In genomic region chr22:27533105-27533504, GRCh38 we compare ENCODE assay signal across 21 cellular contexts.
A peak's percentile ranks its signal among the peaks of the same experiment; 100 is the strongest.
DNase-seq lines count a peak whose midpoint lies in the region; ATAC-seq, FAIRE-seq and TF ChIP-seq lines count a peak whose summit lies in the region.
"Had no signal": no experiment of that assay in that cellular context is flagged by ENCODE, and none has a peak within 500 bp of the region (broad histone marks: within the 10 kb centered on the region; RNA-seq: fewer than 3 reads in every experiment).

No MANE protein-coding gene starts in this region.

- intact Hi-C loops in K562 (cut with micrococcal nuclease): no loop called here

- 0 out of 2 replicates have a peak overlapping the region, but pooled peaks have one; percentile 39 for H2BK12ac ChIP-seq in H1 (ENCODE audit: low read depth, low read length)

- H3K4me1 ChIP-seq in K562 (replicated peaks in 1 of 2; ENCODE audit: control insufficient read depth in 2 of 2, insufficient read depth in 2 of 2, low read length in 2 of 2): no peaks in the 10 kb centered on the region
- peaks cover 0 to 4% (median under 1%) of the 10 kb centered on the region in 4 experiments; a peak in 1 of 7 replicates for H3K4me1 ChIP-seq in H1 (replicated peaks in 1 of 4; ENCODE audit: control insufficient read depth in 3 of 4, insufficient read depth in 4 of 4, low read length in 3 of 4)
- H3K4me1 ChIP-seq in neural progenitor cell: peaks cover 12% of the 10 kb centered on the region

- no peaks in the 10 kb centered on the region for H3K23me2 ChIP-seq in H1 (ENCODE audit: low read depth, low read length)

- no peaks in the 10 kb centered on the region for H4K20me1 ChIP-seq in K562 (replicated peaks; ENCODE audit: control insufficient read depth, insufficient read depth, low read length)
- no peaks in the 10 kb centered on the region for H4K20me1 ChIP-seq in H1 (replicated peaks in 1 of 2; ENCODE audit: control insufficient read depth in 1 of 2, insufficient read depth in 2 of 2, low read length in 2 of 2)
- no peaks in the 10 kb centered on the region for H4K20me1 ChIP-seq in neural progenitor cell (ENCODE audit: low read depth)
- H4K20me1 ChIP-seq: BLaER1 had no signal

- peaks cover 8% of the 10 kb centered on the region; the same call in 1 of the 2 replicates for H3K9me3 Mint-ChIP-seq in WTC11
- H3K9me3 Mint-ChIP-seq in neural progenitor cell: peaks cover 7% of the 10 kb centered on the region
- H3K9me3 Mint-ChIP-seq: H9 had no signal

- WGBS in K562 (ENCODE audit: insufficient coverage, low coverage, missing lambda C conversion rate): 3% methylated on average over 3 of the region's 5 CpGs
- WGBS in H1 (ENCODE audit: extremely low coverage in 1 of 2, insufficient coverage in 1 of 2, insufficient read length in 1 of 2, insufficient replicate concordance in 2 of 2, low coverage in 1 of 2, low lambda C conversion rate in 2 of 2, missing lambda C conversion rate in 1 of 2), 2 experiments: 80% methylated on average over 5 of the region's 5 CpGs; no CpG with 5 or more reads in 1 of the 2 experiments

- no peak overlapping the region for H3K18ac ChIP-seq in H1 (ENCODE audit: extremely low read depth, low read length)

- H3K56ac ChIP-seq in H1 (replicated peaks; ENCODE audit: insufficient read length, low read depth, low read length): no peak overlapping the region

- TF ChIP-seq RAD21 in K562 (CRISPR knock-in tag; conservative IDR thresholded peaks at IDR 0.05 in 1 of 2, IDR thresholded peaks at IDR 0.05 in 1 of 2) (no peak), H1 (IDR thresholded peaks at IDR 0.05 in 1 of 2, conservative IDR thresholded peaks at IDR 0.05 in 1 of 2; ENCODE audit: low read depth in 2 of 2, low read length in 2 of 2) (no peak)

- no peak overlapping the region for H3K4ac ChIP-seq in H1 (replicated peaks; ENCODE audit: insufficient read length, low read depth, low read length)

- FAIRE-seq in K562 (lab: Jason Lieb, UNC): no peak
- no peak for FAIRE-seq in H1 (lab: Jason Lieb, UNC)
- FAIRE-seq in GM12892 (lab: Jason Lieb, UNC): no peak
- FAIRE-seq: D721Med, GM12878, GM18507 had no signal

- H3K27ac Mint-ChIP-seq in WTC11: no peak overlapping the region
- peak overlapping the region; percentile 36 for H3K27ac Mint-ChIP-seq in neural progenitor cell
- H3K27ac Mint-ChIP-seq: B cell; CD4-positive, CD25-positive, alpha-beta regulatory T cell; CD8-positive, alpha-beta memory T cell; H9 had no signal

- H2BK5ac ChIP-seq in H1 (ENCODE audit: low read depth, low read length): no peak overlapping the region

- no peaks in the 10 kb centered on the region for H3K9me1 ChIP-seq in K562 (ENCODE audit: control insufficient read depth, insufficient read depth, low read length)

- no peaks in the 10 kb centered on the region for H3K79me1 ChIP-seq in H1 (ENCODE audit: low read depth, low read length)

- H2BK20ac ChIP-seq in H1 (ENCODE audit: low read length): no peak overlapping the region

- TF ChIP-seq CTCF in WTC11 (IDR thresholded peaks at IDR 0.05) (no peak), K562 (IDR thresholded peaks at IDR 0.05 in 2 of 3, conservative IDR thresholded peaks at IDR 0.05 in 1 of 3; ENCODE audit: insufficient read depth in 2 of 3, low read depth in 1 of 3, low read length in 3 of 3) (no peak), H1 (IDR thresholded peaks at IDR 0.05; ENCODE audit: control extremely low read depth in 1 of 3, insufficient read depth in 1 of 3, low read depth in 1 of 3, low read length in 3 of 3) (no peak), neural progenitor cell (IDR thresholded peaks at IDR 0.05) (no peak)

- H3K36me3 ChIP-seq in K562 (ENCODE audit: control insufficient read depth, insufficient read depth, low read length) (no peaks in the 10 kb centered on the region), H1 (ENCODE audit: control insufficient read depth in 2 of 4, insufficient read depth in 4 of 4, low read length in 3 of 4) (no peaks in the 10 kb centered on the region), neural progenitor cell (no peaks in the 10 kb centered on the region)
- H3K36me3 ChIP-seq: BLaER1 had no signal

- H3K14ac ChIP-seq in H1 (ENCODE audit: insufficient read length): no peak overlapping the region

- in situ Hi-C loops in K562 (cut with MboI): no loop called here

- no peak overlapping the region for H4K5ac ChIP-seq in H1 (ENCODE audit: insufficient read length, low read depth, low read length)

- H2BK120ac ChIP-seq in H1 (replicated peaks; ENCODE audit: low read depth, low read length): no peak overlapping the region

- no peak overlapping the region for H3K4me3 Mint-ChIP-seq in WTC11
- H3K4me3 Mint-ChIP-seq in neural progenitor cell: no peak overlapping the region
- H3K4me3 Mint-ChIP-seq: B cell; CD4-positive, CD25-positive, alpha-beta regulatory T cell; CD8-positive, alpha-beta memory T cell; H9 had no signal

- H3F3A ChIP-seq in neural progenitor cell (ENCODE audit: low read depth): peaks cover 3% of the 10 kb centered on the region

- no peak overlapping the region for H2AFZ ChIP-seq in K562 (ENCODE audit: low read depth, low read length)
- no peak overlapping the region for H2AFZ ChIP-seq in H1 (ENCODE audit: low read length)
- peak overlapping the region; percentile 2 for H2AFZ ChIP-seq in neural progenitor cell (replicated peaks)

- H3K27me3 Mint-ChIP-seq in WTC11 (ENCODE audit: low read depth) (no peaks in the 10 kb centered on the region), neural progenitor cell (ENCODE audit: insufficient read depth, low read depth) (peaks cover 12% of the 10 kb centered on the region)
- H3K27me3 Mint-ChIP-seq: B cell had no signal

- H3K27ac ChIP-seq in K562 (ENCODE audit: extremely low read depth, low read depth, low read length): no peak overlapping the region
- H3K27ac ChIP-seq in H1 (ENCODE audit: low read depth, low read length): no peak overlapping the region
- no peak overlapping the region for H3K27ac ChIP-seq in neural progenitor cell
- H3K27ac ChIP-seq: BLaER1, C4-2B had no signal

- no peak overlapping the region for H2BK15ac ChIP-seq in H1 (ENCODE audit: low read length)

- H3K23ac ChIP-seq in H1 (ENCODE audit: insufficient read length): no peak overlapping the region

- POLR2A ChIA-PET in WTC11 (lab: Charles Lee) (no interaction called here), K562 (lab: Yijun Ruan, JAX) (no interaction called here), H1 (lab: Charles Lee; ENCODE audit: partially characterized antibody) (no interaction called here)

- H3K9me3 ChIP-seq in K562 (replicated peaks; ENCODE audit: control insufficient read depth, insufficient read depth, low read depth, low read length) (no peaks in the 10 kb centered on the region), H1 (ENCODE audit: insufficient read depth in 2 of 2, low read depth in 1 of 2, low read length in 1 of 2) (no peaks in the 10 kb centered on the region), neural progenitor cell (ENCODE audit: low read depth) (no peaks in the 10 kb centered on the region)
- H3K9me3 ChIP-seq: BLaER1 had no signal

- ATAC-seq in WTC11: no peak
- no peak for ATAC-seq in K562
- ATAC-seq: GM12878, HCT116 had no signal

- H3K79me2 ChIP-seq in K562 (ENCODE audit: control insufficient read depth, insufficient read depth, low read length): no peaks in the 10 kb centered on the region
- H3K79me2 ChIP-seq in H1 (ENCODE audit: control insufficient read depth in 1 of 2, insufficient read depth in 2 of 2, low read length in 2 of 2): no peaks in the 10 kb centered on the region
- no peaks in the 10 kb centered on the region for H3K79me2 ChIP-seq in neural progenitor cell (ENCODE audit: low read depth)

- H3K27me3 ChIP-seq in K562 (ENCODE audit: control insufficient read depth in 2 of 2, insufficient read depth in 2 of 2, low read length in 2 of 2): peaks cover 0 to 6% of the 10 kb centered on the region in 2 experiments; a peak in 2 of 5 replicates
- H3K27me3 ChIP-seq in H1 (replicated peaks in 1 of 4; ENCODE audit: control insufficient read depth in 3 of 4, extremely low read depth in 1 of 4, insufficient read depth in 3 of 4, low read length in 3 of 4): no peaks in the 10 kb centered on the region
- no peaks in the 10 kb centered on the region for H3K27me3 ChIP-seq in neural progenitor cell
- H3K27me3 ChIP-seq: BLaER1 had no signal

- H3K4me3 ChIP-seq in K562 (no peak overlapping the region), H1 (ENCODE audit: extremely low read depth in 1 of 4, insufficient read depth in 2 of 4, low read depth in 3 of 4, low read length in 4 of 4) (no peak overlapping the region), neural progenitor cell (no peak overlapping the region)
- H3K4me3 ChIP-seq: BLaER1, GM12878 had no signal

- H4K8ac ChIP-seq in H1 (ENCODE audit: extremely low read depth, insufficient read depth, low read length): no peak overlapping the region

- H3K4me2 ChIP-seq in K562 (ENCODE audit: insufficient read depth, low read length) (no peak overlapping the region), H1 (ENCODE audit: insufficient read depth in 1 of 2, low read depth in 2 of 2, low read length in 2 of 2) (no peak overlapping the region), neural progenitor cell (no peak overlapping the region)
- H3K4me2 ChIP-seq: BLaER1 had no signal

- no peak overlapping the region for H2AK5ac ChIP-seq in H1 (ENCODE audit: low read depth, low read length)

- H4K91ac ChIP-seq in H1 (replicated peaks; ENCODE audit: insufficient read length, low read length): no peak overlapping the region

- H3K36me3 Mint-ChIP-seq in WTC11 (no peaks in the 10 kb centered on the region), neural progenitor cell (no peaks in the 10 kb centered on the region)
- H3K36me3 Mint-ChIP-seq: CD4-positive, CD25-positive, alpha-beta regulatory T cell; CD8-positive, alpha-beta memory T cell had no signal

- H3K4me1 Mint-ChIP-seq in WTC11 (peaks cover 15% of the 10 kb centered on the region), neural progenitor cell (peaks cover 28% of the 10 kb centered on the region)
- H3K4me1 Mint-ChIP-seq: B cell; CD4-positive, CD25-positive, alpha-beta regulatory T cell; CD8-positive, alpha-beta memory T cell had no signal

- H3K9ac ChIP-seq in K562 (ENCODE audit: insufficient read depth in 1 of 2, low read depth in 2 of 2, low read length in 2 of 2): no peak overlapping the region
- H3K9ac ChIP-seq in H1 (replicated peaks in 1 of 4; ENCODE audit: extremely low read depth in 1 of 4, low read depth in 3 of 4, low read length in 3 of 4): no peak overlapping the region
- no peak overlapping the region for H3K9ac ChIP-seq in neural progenitor cell
- H3K9ac ChIP-seq: BLaER1 had no signal

- BruUV-seq in K562 (replicated peaks; lab: Mats Ljungman, UMichigan): no TSS peak

- TF ChIP-seq POLR2A in K562 (conservative IDR thresholded peaks at IDR 0.05) (no peak), H1 (IDR thresholded peaks at IDR 0.05; ENCODE audit: control extremely low read depth in 1 of 2, low read depth in 2 of 2, low read length in 2 of 2) (no peak), GM12892 (IDR thresholded peaks at IDR 0.05; ENCODE audit: low read depth, low read length) (no peak)

- no peak for TF ChIP-seq EP300 in K562 (IDR thresholded peaks at IDR 0.05; ENCODE audit: low read length)
- TF ChIP-seq EP300 in H1 (IDR thresholded peaks at IDR 0.05; ENCODE audit: borderline replicate concordance in 1 of 2, low read depth in 2 of 2, low read length in 2 of 2): no peak

- CTCF ChIA-PET in WTC11 (lab: Charles Lee): interaction anchor here (0.6 kb wide), 1 partner anchor 852 kb away, joined by 3 read pairs; no protein-coding TSS in a partner anchor
- CTCF ChIA-PET in K562 (lab: Yijun Ruan, JAX; ENCODE audit: low intra/inter-chr PET ratio): no interaction called here
- CTCF ChIA-PET in H1 (lab: Charles Lee; ENCODE audit: partially characterized antibody): interaction anchor here (0.7 to 1.6 kb wide), 5 partner anchors 10 to 867 kb away, joined by 3 to 4 read pairs (median 3); no protein-coding TSS in a partner anchor

- DNase-seq in WTC11 (ENCODE audit: low spot score): no peak
- no peak for DNase-seq in K562 (ENCODE audit: extremely low read depth in 1 of 4, low spot score in 3 of 4)
- DNase-seq in H1 (ENCODE audit: low read depth in 1 of 2, low spot score in 2 of 2): no peak
- DNase-seq in neural progenitor cell (ENCODE audit: low spot score): no peak
- DNase-seq in stimulated activated naive CD4-positive, alpha-beta T cell treated with Interleukin-2 at 50 U/mL for 16 hours (lab: John Stamatoyannopoulos, UW): no peak
- no peak for DNase-seq in activated CD4-positive, CD25-positive, alpha-beta regulatory T cell treated with anti-CD3 and anti-CD28 coated beads, Interleukin-2, amount 50 U/mL, for 72 hours
- DNase-seq in GM12892 (ENCODE audit: insufficient read length): no peak
- DNase-seq: CD4-positive, CD25-positive, alpha-beta regulatory T cell; CD8-positive, alpha-beta memory T cell; DMS 273 treated with DMSO at 0.1 percent for 48 hours; DMS79; EL; GDM1; H9 had no signal
